In the genomic region with DNA sequence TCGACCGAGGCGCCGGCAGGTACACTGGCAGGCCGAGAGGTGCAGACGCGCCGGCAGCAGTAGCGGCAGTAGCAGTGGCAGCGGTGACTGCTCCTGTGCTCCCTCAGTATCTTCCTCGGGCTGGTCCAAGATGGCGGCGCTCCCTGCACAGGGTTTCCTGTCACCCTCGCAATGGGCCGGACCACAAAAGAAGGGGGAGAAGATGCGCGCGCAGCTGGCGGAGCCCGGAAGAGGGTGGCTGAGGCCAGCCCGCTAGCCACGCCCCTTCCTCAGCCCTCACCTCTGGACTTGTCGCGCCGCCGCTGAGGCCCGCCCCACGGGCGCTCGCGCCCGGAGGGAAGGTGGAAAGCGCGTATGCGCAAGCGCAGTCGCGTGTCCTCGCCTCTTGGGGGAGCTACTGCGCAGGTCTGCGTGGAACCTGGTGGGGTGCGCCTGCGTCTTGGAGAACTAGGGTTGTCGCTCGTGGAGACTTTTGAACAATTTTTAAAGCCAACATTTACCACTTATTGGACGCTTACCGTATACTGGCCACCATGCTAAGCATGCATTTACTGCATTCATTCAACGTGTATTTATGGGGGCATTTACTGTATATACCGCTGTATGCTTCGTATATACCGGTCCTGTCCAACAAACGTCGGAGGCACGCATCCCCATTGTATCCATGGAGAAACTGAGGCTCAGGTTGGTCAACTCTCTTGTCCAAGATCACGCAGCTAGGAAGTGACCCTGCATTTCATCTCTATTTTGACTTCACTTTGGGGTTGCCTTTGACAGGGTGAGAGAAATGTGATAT, we compare ENCODE assay signal across 1 cellular context.
TF ChIP-seq lines count a peak whose summit lies in the region.

RAB14 (minus strand) TSS at position 132 of the 796 bp plus-strand sequence. CDS start 8,457 bp downstream, outside the sequence.

TF ChIP-seq in K562, 482 proteins besides CTCF, POLR2A, EP300 and RAD21 (continued from another document and continues in another):
- TF ChIP-seq ZNF583 (CRISPR knock-in tag; IDR thresholded peaks at IDR 0.05) (no peak), SRSF7 (optimal IDR thresholded peaks at IDR 0.05; ENCODE audit: low read depth, low read length) (no peak), TCF7L2 (IDR thresholded peaks at IDR 0.05; ENCODE audit: low read depth, low read length) (peak; percentile 65), C11orf30 (IDR thresholded peaks at IDR 0.05; ENCODE audit: low read depth) (no peak), TCF3 (CRISPR knock-in tag; IDR thresholded peaks at IDR 0.05) (no peak; the same call in 1 of the 2 replicates), ZNF384 (IDR thresholded peaks at IDR 0.05; ENCODE audit: low read depth, low read length) (no peak), FIP1L1 (IDR thresholded peaks at IDR 0.05; ENCODE audit: low read depth, low read length, poor library complexity, severe bottlenecking) (no peak), ARID2 (IDR thresholded peaks at IDR 0.05) (peak; percentile 66; the same call in 1 of the 2 replicates), RREB1 (CRISPR knock-in tag; IDR thresholded peaks at IDR 0.05) (no peak), SMARCC2 (IDR thresholded peaks at IDR 0.05; ENCODE audit: low read depth) (no peak), GABPB2 (CRISPR knock-in tag; conservative IDR thresholded peaks at IDR 0.05) (no peak), TFAP4 (CRISPR knock-in tag; IDR thresholded peaks at IDR 0.05; ENCODE audit: borderline replicate concordance) (peak; percentile 82), BRF1 (IDR thresholded peaks at IDR 0.05; ENCODE audit: borderline replicate concordance, extremely low read depth, insufficient read length) (no peak), VEZF1 (CRISPR knock-in tag; IDR thresholded peaks at IDR 0.05) (peak; percentile 96), CBFB (CRISPR knock-in tag; IDR thresholded peaks at IDR 0.05) (no peak), ARID3B (CRISPR knock-in tag; IDR thresholded peaks at IDR 0.05; ENCODE audit: borderline replicate concordance) (no peak), ZSCAN29 (IDR thresholded peaks at IDR 0.05) (peak; percentile 76; the same call in 1 of the 2 replicates), TCFL5 (CRISPR knock-in tag; conservative IDR thresholded peaks at IDR 0.05) (no peak), TARDBP (IDR thresholded peaks at IDR 0.05) (peak; percentile 100), IFI16 (CRISPR knock-in tag; IDR thresholded peaks at IDR 0.05) (no peak), CHD1 (IDR thresholded peaks at IDR 0.05; ENCODE audit: low read length) (no peak), MEIS2 (IDR thresholded peaks at IDR 0.05; ENCODE audit: partially characterized antibody) (peak; percentile 88), ZNF324 (CRISPR knock-in tag; IDR thresholded peaks at IDR 0.05) (no peak), PHTF2 (CRISPR knock-in tag; IDR thresholded peaks at IDR 0.05) (no peak), MIER1 (IDR thresholded peaks at IDR 0.05; ENCODE audit: low read depth) (no peak), WHSC1 (IDR thresholded peaks at IDR 0.05; ENCODE audit: low read length) (no peak), KAT8 (IDR thresholded peaks at IDR 0.05; ENCODE audit: low read depth) (no peak), ZBTB33 (CRISPR knock-in tag; IDR thresholded peaks at IDR 0.05) (no peak), TBL1XR1 (IDR thresholded peaks at IDR 0.05; ENCODE audit: low read length in 2 of 2) (no peak), RB1 (IDR thresholded peaks at IDR 0.05; ENCODE audit: low read depth) (peak; percentile 45; the same call in 1 of the 2 replicates), ZNF184 (CRISPR knock-in tag; IDR thresholded peaks at IDR 0.05) (no peak), ZNF146 (CRISPR knock-in tag; IDR thresholded peaks at IDR 0.05; ENCODE audit: unreplicated experiment) (no peak), SRSF9 (IDR thresholded peaks at IDR 0.05; ENCODE audit: borderline replicate concordance, low read depth, low read length) (no peak), NCOA4 (IDR thresholded peaks at IDR 0.05; ENCODE audit: partially characterized antibody) (no peak), NR2F6 (CRISPR knock-in tag; IDR thresholded peaks at IDR 0.05) (no peak), NFXL1 (CRISPR knock-in tag; IDR thresholded peaks at IDR 0.05) (no peak), NRF1 (conservative IDR thresholded peaks at IDR 0.05 in 1 of 2, IDR thresholded peaks at IDR 0.05 in 1 of 2) (peak; percentile 98), ZNF507 (tag; conservative IDR thresholded peaks at IDR 0.05) (no peak), NFIX (CRISPR knock-in tag; IDR thresholded peaks at IDR 0.05; ENCODE audit: low read depth) (no peak), RBM15 (IDR thresholded peaks at IDR 0.05; ENCODE audit: insufficient read depth, low read length) (no peak), YBX1 (IDR thresholded peaks at IDR 0.05) (no peak), SMAD3 (CRISPR knock-in tag; conservative IDR thresholded peaks at IDR 0.05) (no peak), ZBTB34 (CRISPR knock-in tag; IDR thresholded peaks at IDR 0.05) (no peak)
- TF ChIP-seq, protein P1, sequence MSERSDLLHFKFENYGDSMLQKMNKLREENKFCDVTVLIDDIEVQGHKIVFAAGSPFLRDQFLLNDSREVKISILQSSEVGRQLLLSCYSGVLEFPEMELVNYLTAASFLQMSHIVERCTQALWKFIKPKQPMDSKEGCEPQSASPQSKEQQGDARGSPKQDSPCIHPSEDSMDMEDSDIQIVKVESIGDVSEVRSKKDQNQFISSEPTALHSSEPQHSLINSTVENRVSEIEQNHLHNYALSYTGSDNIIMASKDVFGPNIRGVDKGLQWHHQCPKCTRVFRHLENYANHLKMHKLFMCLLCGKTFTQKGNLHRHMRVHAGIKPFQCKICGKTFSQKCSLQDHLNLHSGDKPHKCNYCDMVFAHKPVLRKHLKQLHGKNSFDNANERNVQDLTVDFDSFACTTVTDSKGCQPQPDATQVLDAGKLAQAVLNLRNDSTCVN (CRISPR knock-in tag; IDR thresholded peaks at IDR 0.05): no peak
- TF ChIP-seq, protein P2, sequence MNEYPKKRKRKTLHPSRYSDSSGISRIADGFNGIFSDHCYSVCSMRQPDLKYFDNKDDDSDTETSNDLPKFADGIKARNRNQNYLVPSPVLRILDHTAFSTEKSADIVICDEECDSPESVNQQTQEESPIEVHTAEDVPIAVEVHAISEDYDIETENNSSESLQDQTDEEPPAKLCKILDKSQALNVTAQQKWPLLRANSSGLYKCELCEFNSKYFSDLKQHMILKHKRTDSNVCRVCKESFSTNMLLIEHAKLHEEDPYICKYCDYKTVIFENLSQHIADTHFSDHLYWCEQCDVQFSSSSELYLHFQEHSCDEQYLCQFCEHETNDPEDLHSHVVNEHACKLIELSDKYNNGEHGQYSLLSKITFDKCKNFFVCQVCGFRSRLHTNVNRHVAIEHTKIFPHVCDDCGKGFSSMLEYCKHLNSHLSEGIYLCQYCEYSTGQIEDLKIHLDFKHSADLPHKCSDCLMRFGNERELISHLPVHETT (CRISPR knock-in tag; conservative IDR thresholded peaks at IDR 0.05 in 1 of 2, IDR thresholded peaks at IDR 0.05 in 1 of 2): peak in 1 of 2 experiments; percentile 36; a peak in 1 of 4 replicates
- TF ChIP-seq, protein P3, sequence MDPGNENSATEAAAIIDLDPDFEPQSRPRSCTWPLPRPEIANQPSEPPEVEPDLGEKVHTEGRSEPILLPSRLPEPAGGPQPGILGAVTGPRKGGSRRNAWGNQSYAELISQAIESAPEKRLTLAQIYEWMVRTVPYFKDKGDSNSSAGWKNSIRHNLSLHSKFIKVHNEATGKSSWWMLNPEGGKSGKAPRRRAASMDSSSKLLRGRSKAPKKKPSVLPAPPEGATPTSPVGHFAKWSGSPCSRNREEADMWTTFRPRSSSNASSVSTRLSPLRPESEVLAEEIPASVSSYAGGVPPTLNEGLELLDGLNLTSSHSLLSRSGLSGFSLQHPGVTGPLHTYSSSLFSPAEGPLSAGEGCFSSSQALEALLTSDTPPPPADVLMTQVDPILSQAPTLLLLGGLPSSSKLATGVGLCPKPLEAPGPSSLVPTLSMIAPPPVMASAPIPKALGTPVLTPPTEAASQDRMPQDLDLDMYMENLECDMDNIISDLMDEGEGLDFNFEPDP (CRISPR knock-in tag; IDR thresholded peaks at IDR 0.05): no peak
